ENCODE assay signal across 9 cellular contexts in the genomic region with DNA sequence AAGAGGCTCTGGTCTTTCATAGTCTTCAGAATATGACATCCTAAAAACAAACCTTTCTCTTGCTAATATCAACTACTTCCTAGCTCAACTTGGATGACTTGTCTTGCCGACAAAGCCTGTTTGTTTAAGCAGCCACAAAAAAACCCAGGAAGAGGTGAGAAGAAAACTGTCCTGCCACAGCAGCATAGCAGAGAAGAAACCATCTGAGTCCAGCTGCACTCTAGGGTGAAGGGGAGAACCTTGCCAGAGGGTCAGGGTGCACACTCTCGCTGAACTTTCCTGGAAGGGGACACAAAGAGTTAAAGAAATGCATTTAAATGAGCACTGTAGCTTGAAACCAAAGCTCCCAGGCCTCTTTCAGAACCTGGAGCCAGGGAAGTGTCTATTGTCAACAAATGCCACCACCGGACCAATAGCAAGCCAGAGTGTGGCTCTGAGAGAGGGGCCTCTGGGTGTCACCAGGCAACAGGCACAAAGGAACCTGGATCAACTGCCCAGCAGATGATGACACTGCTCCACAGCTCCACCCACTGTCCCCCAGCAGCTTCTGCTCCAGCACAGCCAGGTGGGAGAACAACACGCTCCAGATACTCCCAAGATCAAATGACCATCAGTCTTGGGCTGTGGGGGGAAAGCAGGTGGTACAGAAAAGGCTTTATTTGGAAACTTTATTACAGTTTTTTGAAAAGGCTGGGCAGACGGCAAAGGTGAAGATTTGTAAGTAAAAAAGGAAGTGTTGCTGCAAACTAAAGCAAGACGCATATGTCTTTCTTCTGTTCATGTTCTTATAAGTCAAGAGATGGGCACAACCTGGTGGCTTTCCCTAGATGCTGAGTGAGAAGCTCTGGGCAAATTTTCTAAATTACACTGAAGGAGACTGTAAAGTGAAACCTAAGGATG.
DNase-seq lines count a peak whose midpoint lies in the region; ATAC-seq, FAIRE-seq and TF ChIP-seq lines count a peak whose summit lies in the region.
"Had no signal": no experiment of that assay in that cellular context is flagged by ENCODE, and none has a peak within 500 bp of the region (broad histone marks: within the 10 kb centered on the region; RNA-seq: fewer than 3 reads in every experiment).

No MANE protein-coding gene starts in this region.

- no peak for TF ChIP-seq EP300 in gastroesophageal sphincter (IDR thresholded peaks at IDR 0.05)

- no peaks in the 10 kb centered on the region for H4K20me1 ChIP-seq in OCI-LY3 (ENCODE audit: insufficient read depth, low read length)

- no peak for FAIRE-seq in HTR-8/SVneo (lab: Jason Lieb, UNC)
- FAIRE-seq: TTC549 had no signal

- H3K36me3 ChIP-seq in OCI-LY3 (replicated peaks; ENCODE audit: low read depth, low read length) (no peaks in the 10 kb centered on the region), left lung (no peaks in the 10 kb centered on the region), gastroesophageal sphincter (no peaks in the 10 kb centered on the region)

- intact Hi-C loops in left lung (cut with DNase I): no loop called here

- TF ChIP-seq CTCF in OCI-LY3 (IDR thresholded peaks at IDR 0.05; ENCODE audit: low read depth, low read length): peak; percentile 56
- no peak for TF ChIP-seq CTCF in left lung (IDR thresholded peaks at IDR 0.05)
- TF ChIP-seq CTCF in gastroesophageal sphincter (IDR thresholded peaks at IDR 0.05): no peak

- no peak for TF ChIP-seq POLR2A in gastroesophageal sphincter (IDR thresholded peaks at IDR 0.05)

- WGBS in gastroesophageal sphincter (ENCODE audit: low coverage in 1 of 2), 2 donors: 74 to 90% methylated on average over 3 to 5 of the region's 6 CpGs

- peaks cover 29% of the 10 kb centered on the region for H3K4me1 ChIP-seq in OCI-LY3 (ENCODE audit: low read length)
- no peaks in the 10 kb centered on the region for H3K4me1 ChIP-seq in left lung
- peaks cover 0 to 8% (median 4%) of the 10 kb centered on the region in 3 donors for H3K4me1 ChIP-seq in gastroesophageal sphincter

- H3K4me2 ChIP-seq in OCI-LY3 (ENCODE audit: low read length): no peak overlapping the region

- H3K27me3 ChIP-seq in OCI-LY3 (ENCODE audit: low read depth, low read length) (peaks cover 18% of the 10 kb centered on the region; the same call in 1 of the 2 replicates), left lung (no peaks in the 10 kb centered on the region), gastroesophageal sphincter (no peaks in the 10 kb centered on the region)

- H3K9me3 ChIP-seq in OCI-LY3 (ENCODE audit: insufficient read depth, low read length) (no peaks in the 10 kb centered on the region), left lung (no peaks in the 10 kb centered on the region), gastroesophageal sphincter (no peaks in the 10 kb centered on the region)

- no peak overlapping the region for H2AFZ ChIP-seq in OCI-LY3 (ENCODE audit: low read depth, low read length)

- H3K27ac ChIP-seq in OCI-LY3 (ENCODE audit: low read length) (no peak overlapping the region), left lung (no peak overlapping the region), gastroesophageal sphincter (no peak overlapping the region)

- no peaks in the 10 kb centered on the region for H3K79me2 ChIP-seq in OCI-LY3 (ENCODE audit: low read length)

- H3K9ac ChIP-seq in OCI-LY3 (ENCODE audit: low read length): no peak overlapping the region

- no peak overlapping the region for H3K4me3 ChIP-seq in OCI-LY3 (ENCODE audit: low read length)
- H3K4me3 ChIP-seq in left lung: no peak overlapping the region
- no peak overlapping the region for H3K4me3 ChIP-seq in gastroesophageal sphincter

- peak; percentile 68 for ATAC-seq in left lung
- no peak for ATAC-seq in GM21390 (IDR thresholded peaks at IDR 0.05; ENCODE audit: unreplicated experiment)
- ATAC-seq in GM18519 (IDR thresholded peaks at IDR 0.05; ENCODE audit: low FRiP score, unreplicated experiment): no peak
- ATAC-seq in gastroesophageal sphincter: no peak

- peak; percentile 88 for DNase-seq in DMS79 treated with DMSO at 0.1 percent for 48 hours (lab: John Stamatoyannopoulos, UW)
- peak; percentile 29 for DNase-seq in HTR-8/SVneo (ENCODE audit: insufficient read length, low spot score)
- DNase-seq in left lung: peak in 1 of 2 donors; percentile 35
- no peak for DNase-seq in activated naive CD4-positive, alpha-beta T cell treated with Interleukin-2 at 50 U/mL for 16 hours
